ENCODE assay signal across 22 cellular contexts in the genomic region with DNA sequence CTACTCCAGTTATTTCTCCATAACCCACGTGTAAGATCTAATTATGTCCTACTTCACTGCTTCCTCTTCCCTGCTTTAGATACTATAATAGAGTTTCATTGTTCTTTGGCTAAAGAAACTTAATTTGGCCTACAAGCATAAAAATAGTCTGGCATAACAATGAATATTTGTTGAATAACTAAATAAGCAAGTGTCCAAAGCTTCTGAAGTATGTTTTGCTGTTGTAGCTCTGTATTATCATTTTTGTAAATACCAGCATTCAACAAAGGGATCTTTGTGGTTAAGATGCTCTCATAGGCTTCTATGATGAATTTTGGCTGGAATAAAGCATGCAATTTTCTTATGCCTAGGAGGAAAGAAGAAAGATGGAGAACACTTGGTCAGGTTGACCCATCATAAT.
DNase-seq lines count a peak whose midpoint lies in the region; ATAC-seq and TF ChIP-seq lines count a peak whose summit lies in the region.
"Had no signal": no experiment of that assay in that cellular context is flagged by ENCODE, and none has a peak within 500 bp of the region (broad histone marks: within the 10 kb centered on the region; RNA-seq: fewer than 3 reads in every experiment).

No MANE protein-coding gene starts in this region.

- 19% methylated on average over 1 of the region's 1 CpG for WGBS in right cardiac atrium
- WGBS in psoas muscle, 3 donors = 5 to 28% (median 25%) methylated on average over 1 of the region's 1 CpG

- ATAC-seq in Right ventricle myocardium superior (ENCODE audit: poor library complexity) = peak; percentile 15
- no peak for ATAC-seq in right cardiac atrium
- ATAC-seq in sciatic nerve = peak; percentile 82
- no peak for ATAC-seq in HG03378 (IDR thresholded peaks at IDR 0.05; ENCODE audit: unreplicated experiment)
- no peak for ATAC-seq in psoas muscle
- ATAC-seq: T-cell had no signal

- H3K9me3 ChIP-seq in right cardiac atrium (ENCODE audit: control insufficient read depth, low read length) (no peaks in the 10 kb centered on the region), psoas muscle (no peaks in the 10 kb centered on the region)
- H3K9me3 ChIP-seq: SJCRH30 had no signal

- no peak overlapping the region for H3K27ac Mint-ChIP-seq in activated T-helper 2 cell treated with anti-CD3 and anti-CD28 coated beads, Interferon-gamma antibody, Interleukin-2, Interleukin-4, amounts not matched to agents 10 μg/mL and 5 μg/mL and 100 μg/mL, durations not matched to agents 14 hours and 24 hours and 36 hours
- H3K27ac Mint-ChIP-seq: CD4-positive, CD25-positive, alpha-beta regulatory T cell; IgD-negative memory B cell; T-cell had no signal

- intact Hi-C loops in Right ventricle myocardium superior (cut with DNase I) = no loop called here
- intact Hi-C loops in right cardiac atrium (cut with DNase I) = no loop called here
- intact Hi-C loops in sciatic nerve (cut with DNase I) = no loop called here
- intact Hi-C loops in psoas muscle (cut with DNase I) = no loop called here
- intact Hi-C loops in activated T-helper 2 cell treated with anti-CD3 and anti-CD28 coated beads, Interferon-gamma antibody, Interleukin-2, Interleukin-4, amounts not matched to agents 10 μg/mL and 5 μg/mL and 100 μg/mL, durations not matched to agents 14 hours and 24 hours and 36 hours (cut with micrococcal nuclease) = no loop called here

- H3K27me3 ChIP-seq in right cardiac atrium (ENCODE audit: control insufficient read depth, insufficient read depth) (no peaks in the 10 kb centered on the region), psoas muscle (ENCODE audit: insufficient read depth in 3 of 3, low read length in 2 of 3) (no peaks in the 10 kb centered on the region)
- H3K27me3 ChIP-seq: SJCRH30 had no signal

- no peaks in the 10 kb centered on the region for H3K36me3 Mint-ChIP-seq in activated T-helper 2 cell treated with anti-CD3 and anti-CD28 coated beads, Interferon-gamma antibody, Interleukin-2, Interleukin-4, amounts not matched to agents 10 μg/mL and 5 μg/mL and 100 μg/mL, durations not matched to agents 14 hours and 24 hours and 36 hours (ENCODE audit: low read depth)
- H3K36me3 Mint-ChIP-seq: CD4-positive, CD25-positive, alpha-beta regulatory T cell; IgD-negative memory B cell; T-cell had no signal

- no peak overlapping the region for H3K4me3 Mint-ChIP-seq in activated T-helper 2 cell treated with anti-CD3 and anti-CD28 coated beads, Interferon-gamma antibody, Interleukin-2, Interleukin-4, amounts not matched to agents 10 μg/mL and 5 μg/mL and 100 μg/mL, durations not matched to agents 14 hours and 24 hours and 36 hours (ENCODE audit: low read depth)
- H3K4me3 Mint-ChIP-seq: CD4-positive, CD25-positive, alpha-beta regulatory T cell; IgD-negative memory B cell; T-cell had no signal

- in situ Hi-C loops in SK-MEL-5 (cut with HindIII; ENCODE audit: low pct_unique_long_range_greater_than_20kb, low sequenced_read_pairs) = no loop called here

- no peak for DNase-seq in Right ventricle myocardium superior
- no peak for DNase-seq in right cardiac atrium
- peak; percentile 60 for DNase-seq in COLO829 (ENCODE audit: low spot score)
- DNase-seq in SK-MEL-5 (ENCODE audit: low read depth, low spot score) = peak; percentile 31
- DNase-seq in sciatic nerve (ENCODE audit: low spot score) = no peak
- DNase-seq in psoas muscle = no peak
- DNase-seq in activated T-helper 2 cell treated with anti-CD3 and anti-CD28 coated beads, Interferon-gamma antibody, Interleukin-2, Interleukin-4, amounts not matched to agents 10 μg/mL and 5 μg/mL and 100 μg/mL, durations not matched to agents 14 hours and 24 hours and 36 hours (ENCODE audit: low spot score) = no peak
- DNase-seq: CD4-positive, CD25-positive, alpha-beta regulatory T cell; HCEC 1CT; MM.1S; NCI-H1092 treated with DMSO at 0.1 percent for 48 hours; NCI-H1436 treated with DMSO at 0.1 percent for 48 hours; NCI-H187 treated with DMSO at 0.1 percent for 48 hours; NCI-H345; NCI-H510A treated with DMSO at 0.1 percent for 48 hours; RPMI8226; SJCRH30; T-cell had no signal

- no peak overlapping the region for H3K27ac ChIP-seq in right cardiac atrium (ENCODE audit: low read length)
- no peak overlapping the region for H3K27ac ChIP-seq in psoas muscle
- H3K27ac ChIP-seq: HL-60, KMS-11, SJCRH30 had no signal

- TF ChIP-seq CTCF in psoas muscle (IDR thresholded peaks at IDR 0.05) = no peak

- no peaks in the 10 kb centered on the region for H3K4me1 Mint-ChIP-seq in activated T-helper 2 cell treated with anti-CD3 and anti-CD28 coated beads, Interferon-gamma antibody, Interleukin-2, Interleukin-4, amounts not matched to agents 10 μg/mL and 5 μg/mL and 100 μg/mL, durations not matched to agents 14 hours and 24 hours and 36 hours (ENCODE audit: low read depth)
- H3K4me1 Mint-ChIP-seq: IgD-negative memory B cell, T-cell had no signal

- H3K36me3 ChIP-seq in psoas muscle (ENCODE audit: insufficient read depth in 1 of 2, low read depth in 1 of 2) = no peaks in the 10 kb centered on the region
- H3K36me3 ChIP-seq: SJCRH30 had no signal

- no peaks in the 10 kb centered on the region for H3K27me3 Mint-ChIP-seq in activated T-helper 2 cell treated with anti-CD3 and anti-CD28 coated beads, Interferon-gamma antibody, Interleukin-2, Interleukin-4, amounts not matched to agents 10 μg/mL and 5 μg/mL and 100 μg/mL, durations not matched to agents 14 hours and 24 hours and 36 hours (ENCODE audit: low read depth)
- H3K27me3 Mint-ChIP-seq: CD4-positive, CD25-positive, alpha-beta regulatory T cell; IgD-negative memory B cell; T-cell had no signal

- H3K4me1 ChIP-seq in right cardiac atrium (ENCODE audit: control insufficient read depth, insufficient read depth, low read length) = no peaks in the 10 kb centered on the region
- H3K4me1 ChIP-seq in psoas muscle = no peaks in the 10 kb centered on the region
- H3K4me1 ChIP-seq: SJCRH30 had no signal

- H3K9me3 Mint-ChIP-seq in activated T-helper 2 cell treated with anti-CD3 and anti-CD28 coated beads, Interferon-gamma antibody, Interleukin-2, Interleukin-4, amounts not matched to agents 10 μg/mL and 5 μg/mL and 100 μg/mL, durations not matched to agents 14 hours and 24 hours and 36 hours = no peaks in the 10 kb centered on the region

- H3K4me3 ChIP-seq in right cardiac atrium (ENCODE audit: low read length) (no peak overlapping the region), psoas muscle (no peak overlapping the region)
- H3K4me3 ChIP-seq: SJCRH30 had no signal

Comparison
In these comparisons a context has a peak if more than half of its experiments do, and no peak if none do; other contexts are left out.
1. ATAC-seq: peak in Right ventricle myocardium superior (single experiment) and sciatic nerve (single experiment); none in right cardiac atrium (0 of 2), HG03378 (single experiment) and psoas muscle (0 of 4).
2. DNase-seq: peak in COLO829 (single experiment) and SK-MEL-5 (single experiment); none in Right ventricle myocardium superior (single experiment), right cardiac atrium (0 of 3), sciatic nerve (single experiment), psoas muscle (0 of 2) and activated T-helper 2 cell treated with anti-CD3 and anti-CD28 coated beads, Interferon-gamma antibody, Interleukin-2, Interleukin-4, amounts not matched to agents 10 μg/mL and 5 μg/mL and 100 μg/mL, durations not matched to agents 14 hours and 24 hours and 36 hours (single experiment).